9 cellular contexts compared by ENCODE assay signal in genomic region chr15:65305144-65305758, GRCh38. TPM values are rescaled to one million over a fixed set of nuclear protein-coding genes. Genes with fewer than 3 reads are reported as not detected.
DNase-seq lines count a peak whose midpoint lies in the region; ATAC-seq and TF ChIP-seq lines count a peak whose summit lies in the region.
"Had no signal": no experiment of that assay in that cellular context is flagged by ENCODE, and none has a peak within 500 bp of the region (broad histone marks: within the 10 kb centered on the region; RNA-seq: fewer than 3 reads in every experiment).

No MANE protein-coding gene starts in this region.

- peaks cover 9 to 13% of the 10 kb centered on the region in 2 donors for H3K4me1 ChIP-seq in duodenal mucosa (ENCODE audit: control insufficient read depth in 1 of 2, insufficient read depth in 2 of 2, low read length in 2 of 2)
- peaks cover 9% of the 10 kb centered on the region for H3K4me1 ChIP-seq in neural progenitor cell

- no peaks in the 10 kb centered on the region for H3K9me3 Mint-ChIP-seq in neural progenitor cell

- H3K27ac ChIP-seq in duodenal mucosa (ENCODE audit: low read depth, low read length) (peak overlapping the region; percentile 20), neural progenitor cell (peak overlapping the region; percentile 99)

- H3K36me3 Mint-ChIP-seq in neural progenitor cell, result no peaks in the 10 kb centered on the region

- peak overlapping the region; percentile 99 for H3K27ac Mint-ChIP-seq in neural progenitor cell

- no peak overlapping the region for H3K4me2 ChIP-seq in neural progenitor cell

- H3K36me3 ChIP-seq in MG63, result no peaks in the 10 kb centered on the region
- H3K36me3 ChIP-seq in duodenal mucosa (ENCODE audit: control insufficient read depth in 1 of 2, insufficient read depth in 2 of 2, low read length in 2 of 2), result no peaks in the 10 kb centered on the region
- H3K36me3 ChIP-seq in neural progenitor cell, result no peaks in the 10 kb centered on the region

- TF ChIP-seq CTCF in neural progenitor cell (IDR thresholded peaks at IDR 0.05), result no peak

- peak overlapping the region; percentile 71 for H3K4me3 Mint-ChIP-seq in neural progenitor cell

- H4K20me1 ChIP-seq in neural progenitor cell (ENCODE audit: low read depth), result no peaks in the 10 kb centered on the region

- H3F3A ChIP-seq in neural progenitor cell (ENCODE audit: low read depth), result peaks cover 56% of the 10 kb centered on the region

- H3K4me3 ChIP-seq in MG63, result no peak overlapping the region
- peak overlapping the region; percentile 24 to 55 for H3K4me3 ChIP-seq in duodenal mucosa (ENCODE audit: low read depth in 1 of 2, low read length in 2 of 2)
- H3K4me3 ChIP-seq in neural progenitor cell, result no peak overlapping the region

- H3K9ac ChIP-seq in duodenal mucosa (ENCODE audit: low read depth in 1 of 2, low read length in 2 of 2) (peak overlapping the region; percentile 55 to 80), neural progenitor cell (no peak overlapping the region)

- DNase-seq in MG63, result peak; percentile 70
- no peak for DNase-seq in neural progenitor cell (ENCODE audit: low spot score)
- DNase-seq in CD1c-positive myeloid dendritic cell (ENCODE audit: extremely low spot score), result no peak
- DNase-seq in islet precursor cell, result no peak
- no peak for DNase-seq in NOMO-1 treated with dmso at 0.1 percent for 144 hours (lab: John Stamatoyannopoulos, UW; ENCODE audit: unreplicated experiment)
- DNase-seq in iPS-NIHi7 (ENCODE audit: extremely low spot score), result no peak

- no peak overlapping the region for H2AFZ ChIP-seq in neural progenitor cell (replicated peaks)

- H3K79me2 ChIP-seq in neural progenitor cell (ENCODE audit: low read depth), result no peaks in the 10 kb centered on the region

- no peaks in the 10 kb centered on the region for H3K27me3 ChIP-seq in MG63
- no peaks in the 10 kb centered on the region for H3K27me3 ChIP-seq in duodenal mucosa (ENCODE audit: control insufficient read depth in 1 of 2, insufficient read depth in 2 of 2, low read length in 2 of 2)
- H3K27me3 ChIP-seq in neural progenitor cell, result no peaks in the 10 kb centered on the region

- H3K27me3 Mint-ChIP-seq in neural progenitor cell (ENCODE audit: insufficient read depth, low read depth), result no peaks in the 10 kb centered on the region

- H3K9me3 ChIP-seq in MG63, result no peaks in the 10 kb centered on the region
- H3K9me3 ChIP-seq in duodenal mucosa (ENCODE audit: control insufficient read depth in 1 of 2, low read length in 2 of 2), result no peaks in the 10 kb centered on the region
- H3K9me3 ChIP-seq in neural progenitor cell (ENCODE audit: low read depth), result no peaks in the 10 kb centered on the region

- ATAC-seq in GM21367 (IDR thresholded peaks at IDR 0.05; ENCODE audit: unreplicated experiment), result peak; percentile 14

- H3K4me1 Mint-ChIP-seq in neural progenitor cell, result peaks cover 46% of the 10 kb centered on the region

RNA-seq across cellular contexts. Expression of gene RNU5B-1, which starts 0.8 kb away (rescaled TPM):
- total RNA-seq in MG63 (2014; rRNA removed; shearing (Covaris generic); ENCODE audit: low replicate concordance), result not detected in 2 replicates
- not detected in 2 replicates for total RNA-seq in neural progenitor cell (ENCODE audit: low replicate concordance)

RNA-seq across cellular contexts. Expression of gene RNU5A-1, which starts 9.4 kb away (rescaled TPM):
- not detected in 2 replicates for total RNA-seq in MG63 (2014; rRNA removed; shearing (Covaris generic); ENCODE audit: low replicate concordance)
- total RNA-seq in neural progenitor cell (ENCODE audit: low replicate concordance), result not detected in 2 replicates
- total RNA-seq: left cardiac atrium had no signal

RNA-seq across cellular contexts. Expression of gene PARP16, which starts 18.6 kb away (rescaled TPM):
- total RNA-seq in MG63 (2014; rRNA removed; shearing (Covaris generic); ENCODE audit: low replicate concordance), result 6.3 and 10.2 TPM in 2 replicates
- 5.7 and 9.4 TPM in 2 replicates for total RNA-seq in neural progenitor cell (ENCODE audit: low replicate concordance)

Comparison
In these comparisons a context has a peak if more than half of its experiments do, and no peak if none do; other contexts are left out.
1. H3K4me3 ChIP-seq: peak in duodenal mucosa (2 of 2); none in MG63 (single experiment) and neural progenitor cell (single experiment).